2 cellular contexts compared by ENCODE assay signal in the genomic region with DNA sequence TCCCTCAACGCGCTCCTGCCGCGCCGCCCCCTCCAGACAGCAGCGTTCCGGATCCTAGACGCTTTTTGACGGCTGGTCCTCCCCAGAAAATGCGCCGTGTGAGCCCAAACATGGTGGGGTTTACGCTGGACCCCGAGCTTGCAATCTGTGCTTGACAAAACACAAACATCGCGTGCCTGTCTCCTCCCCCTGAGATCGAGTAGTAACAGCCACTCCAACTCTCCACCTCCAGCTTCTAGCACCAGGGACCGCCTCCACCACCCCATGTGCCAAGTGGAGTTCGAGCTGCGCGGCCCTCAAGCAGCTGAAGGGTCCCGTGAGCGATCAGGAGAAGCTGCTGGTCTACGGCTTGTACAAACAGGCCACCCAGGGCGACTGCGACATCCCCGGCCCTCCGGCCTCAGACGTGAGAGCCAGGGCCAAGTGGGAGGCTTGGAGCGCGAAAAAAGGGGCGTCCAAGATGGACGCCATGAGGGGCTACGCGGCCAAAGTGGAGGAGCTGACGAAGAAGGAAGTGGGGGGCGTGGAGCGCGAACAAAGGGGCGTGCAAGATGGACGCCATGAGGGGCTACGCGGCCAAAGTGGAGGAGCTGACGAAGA.
TF ChIP-seq lines count a peak whose summit lies in the region.

No MANE protein-coding gene starts in this region.

TF ChIP-seq in SK-N-SH, 30 proteins besides CTCF, POLR2A, EP300 and RAD21:
- no peak for TF ChIP-seq SIN3A (IDR thresholded peaks at IDR 0.05; ENCODE audit: borderline replicate concordance, low read depth, low read length)
- TF ChIP-seq, protein P1, sequence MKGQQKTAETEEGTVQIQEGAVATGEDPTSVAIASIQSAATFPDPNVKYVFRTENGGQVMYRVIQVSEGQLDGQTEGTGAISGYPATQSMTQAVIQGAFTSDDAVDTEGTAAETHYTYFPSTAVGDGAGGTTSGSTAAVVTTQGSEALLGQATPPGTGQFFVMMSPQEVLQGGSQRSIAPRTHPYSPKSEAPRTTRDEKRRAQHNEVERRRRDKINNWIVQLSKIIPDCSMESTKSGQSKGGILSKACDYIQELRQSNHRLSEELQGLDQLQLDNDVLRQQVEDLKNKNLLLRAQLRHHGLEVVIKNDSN (IDR thresholded peaks at IDR 0.05; ENCODE audit: borderline replicate concordance, low read depth): no peak
- no peak for TF ChIP-seq EZH2phosphoT487 (IDR thresholded peaks at IDR 0.05; ENCODE audit: borderline replicate concordance, low read depth)
- TF ChIP-seq NRF1 (IDR thresholded peaks at IDR 0.05; ENCODE audit: low read depth, low read length): no peak
- TF ChIP-seq CHD2 (IDR thresholded peaks at IDR 0.05; ENCODE audit: low read length, partially characterized antibody): no peak
- no peak for TF ChIP-seq POLR2AphosphoS5 (IDR thresholded peaks at IDR 0.05; ENCODE audit: low read depth, low read length)
- TF ChIP-seq, protein P2, sequence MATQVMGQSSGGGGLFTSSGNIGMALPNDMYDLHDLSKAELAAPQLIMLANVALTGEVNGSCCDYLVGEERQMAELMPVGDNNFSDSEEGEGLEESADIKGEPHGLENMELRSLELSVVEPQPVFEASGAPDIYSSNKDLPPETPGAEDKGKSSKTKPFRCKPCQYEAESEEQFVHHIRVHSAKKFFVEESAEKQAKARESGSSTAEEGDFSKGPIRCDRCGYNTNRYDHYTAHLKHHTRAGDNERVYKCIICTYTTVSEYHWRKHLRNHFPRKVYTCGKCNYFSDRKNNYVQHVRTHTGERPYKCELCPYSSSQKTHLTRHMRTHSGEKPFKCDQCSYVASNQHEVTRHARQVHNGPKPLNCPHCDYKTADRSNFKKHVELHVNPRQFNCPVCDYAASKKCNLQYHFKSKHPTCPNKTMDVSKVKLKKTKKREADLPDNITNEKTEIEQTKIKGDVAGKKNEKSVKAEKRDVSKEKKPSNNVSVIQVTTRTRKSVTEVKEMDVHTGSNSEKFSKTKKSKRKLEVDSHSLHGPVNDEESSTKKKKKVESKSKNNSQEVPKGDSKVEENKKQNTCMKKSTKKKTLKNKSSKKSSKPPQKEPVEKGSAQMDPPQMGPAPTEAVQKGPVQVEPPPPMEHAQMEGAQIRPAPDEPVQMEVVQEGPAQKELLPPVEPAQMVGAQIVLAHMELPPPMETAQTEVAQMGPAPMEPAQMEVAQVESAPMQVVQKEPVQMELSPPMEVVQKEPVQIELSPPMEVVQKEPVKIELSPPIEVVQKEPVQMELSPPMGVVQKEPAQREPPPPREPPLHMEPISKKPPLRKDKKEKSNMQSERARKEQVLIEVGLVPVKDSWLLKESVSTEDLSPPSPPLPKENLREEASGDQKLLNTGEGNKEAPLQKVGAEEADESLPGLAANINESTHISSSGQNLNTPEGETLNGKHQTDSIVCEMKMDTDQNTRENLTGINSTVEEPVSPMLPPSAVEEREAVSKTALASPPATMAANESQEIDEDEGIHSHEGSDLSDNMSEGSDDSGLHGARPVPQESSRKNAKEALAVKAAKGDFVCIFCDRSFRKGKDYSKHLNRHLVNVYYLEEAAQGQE (IDR thresholded peaks at IDR 0.05; ENCODE audit: low read depth, low read length): no peak
- TF ChIP-seq RFX5 (IDR thresholded peaks at IDR 0.05; ENCODE audit: low read length): no peak
- TF ChIP-seq TAF1 (IDR thresholded peaks at IDR 0.05; ENCODE audit: borderline replicate concordance, low read depth, low read length): no peak
- TF ChIP-seq, protein P3, sequence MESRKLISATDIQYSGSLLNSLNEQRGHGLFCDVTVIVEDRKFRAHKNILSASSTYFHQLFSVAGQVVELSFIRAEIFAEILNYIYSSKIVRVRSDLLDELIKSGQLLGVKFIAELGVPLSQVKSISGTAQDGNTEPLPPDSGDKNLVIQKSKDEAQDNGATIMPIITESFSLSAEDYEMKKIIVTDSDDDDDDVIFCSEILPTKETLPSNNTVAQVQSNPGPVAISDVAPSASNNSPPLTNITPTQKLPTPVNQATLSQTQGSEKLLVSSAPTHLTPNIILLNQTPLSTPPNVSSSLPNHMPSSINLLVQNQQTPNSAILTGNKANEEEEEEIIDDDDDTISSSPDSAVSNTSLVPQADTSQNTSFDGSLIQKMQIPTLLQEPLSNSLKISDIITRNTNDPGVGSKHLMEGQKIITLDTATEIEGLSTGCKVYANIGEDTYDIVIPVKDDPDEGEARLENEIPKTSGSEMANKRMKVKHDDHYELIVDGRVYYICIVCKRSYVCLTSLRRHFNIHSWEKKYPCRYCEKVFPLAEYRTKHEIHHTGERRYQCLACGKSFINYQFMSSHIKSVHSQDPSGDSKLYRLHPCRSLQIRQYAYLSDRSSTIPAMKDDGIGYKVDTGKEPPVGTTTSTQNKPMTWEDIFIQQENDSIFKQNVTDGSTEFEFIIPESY (IDR thresholded peaks at IDR 0.05; ENCODE audit: borderline replicate concordance, low read depth): no peak
- no peak for TF ChIP-seq FOXM1 (IDR thresholded peaks at IDR 0.05; ENCODE audit: low read depth)
- TF ChIP-seq JUND (IDR thresholded peaks at IDR 0.05): no peak
- no peak for TF ChIP-seq RCOR1 (IDR thresholded peaks at IDR 0.05; ENCODE audit: low read length)
- TF ChIP-seq NFIC (IDR thresholded peaks at IDR 0.05; ENCODE audit: borderline replicate concordance): no peak
- no peak for TF ChIP-seq TCF12 (IDR thresholded peaks at IDR 0.05)
- no peak for TF ChIP-seq FOXJ3 (CRISPR knock-in tag; IDR thresholded peaks at IDR 0.05)
- TF ChIP-seq, protein P4, sequence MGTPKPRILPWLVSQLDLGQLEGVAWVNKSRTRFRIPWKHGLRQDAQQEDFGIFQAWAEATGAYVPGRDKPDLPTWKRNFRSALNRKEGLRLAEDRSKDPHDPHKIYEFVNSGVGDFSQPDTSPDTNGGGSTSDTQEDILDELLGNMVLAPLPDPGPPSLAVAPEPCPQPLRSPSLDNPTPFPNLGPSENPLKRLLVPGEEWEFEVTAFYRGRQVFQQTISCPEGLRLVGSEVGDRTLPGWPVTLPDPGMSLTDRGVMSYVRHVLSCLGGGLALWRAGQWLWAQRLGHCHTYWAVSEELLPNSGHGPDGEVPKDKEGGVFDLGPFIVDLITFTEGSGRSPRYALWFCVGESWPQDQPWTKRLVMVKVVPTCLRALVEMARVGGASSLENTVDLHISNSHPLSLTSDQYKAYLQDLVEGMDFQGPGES (IDR thresholded peaks at IDR 0.05; ENCODE audit: low read depth, low read length): no peak

TF ChIP-seq in endothelial cell of umbilical vein, 7 proteins besides CTCF, POLR2A, EP300 and RAD21:
- TF ChIP-seq MYC (IDR thresholded peaks at IDR 0.05; ENCODE audit: low read depth, low read length): no peak
- TF ChIP-seq, protein P5, sequence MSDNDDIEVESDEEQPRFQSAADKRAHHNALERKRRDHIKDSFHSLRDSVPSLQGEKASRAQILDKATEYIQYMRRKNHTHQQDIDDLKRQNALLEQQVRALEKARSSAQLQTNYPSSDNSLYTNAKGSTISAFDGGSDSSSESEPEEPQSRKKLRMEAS (IDR thresholded peaks at IDR 0.05; ENCODE audit: insufficient read depth, insufficient read length): peak; percentile 12
